In genomic region chr16:27361987-27362386, GRCh38 we compare ENCODE assay signal across 20 cellular contexts. TPM values are rescaled to one million over a fixed set of nuclear protein-coding genes. Genes with fewer than 3 reads are reported as not detected.
A peak's percentile ranks its signal among the peaks of the same experiment; 100 is the strongest.
DNase-seq lines count a peak whose midpoint lies in the region; ATAC-seq and TF ChIP-seq lines count a peak whose summit lies in the region.
"Had no signal": no experiment of that assay in that cellular context is flagged by ENCODE, and none has a peak within 500 bp of the region (broad histone marks: within the 10 kb centered on the region; RNA-seq: fewer than 3 reads in every experiment).

No MANE protein-coding gene starts in this region.

- no peak for ATAC-seq in CD4-positive, CD25-positive, alpha-beta regulatory T cell (ENCODE audit: low read depth in 2 of 2)
- ATAC-seq in HG03135 (IDR thresholded peaks at IDR 0.05; ENCODE audit: unreplicated experiment): no peak

- peak overlapping the region; percentile 81; the same call in 1 of the 2 replicates for H3K4me2 ChIP-seq in BLaER1

- peaks cover 34% of the 10 kb centered on the region for H3K36me3 Mint-ChIP-seq in CD4-positive, CD25-positive, alpha-beta regulatory T cell
- H3K36me3 Mint-ChIP-seq in activated CD4-positive, alpha-beta memory T cell treated with anti-CD3 and anti-CD28 coated beads, Interleukin-2, amount 10 ng/mL, durations not matched to agents 7 days and 5 days (ENCODE audit: low read depth): peaks cover 88% of the 10 kb centered on the region
- peaks cover 28% of the 10 kb centered on the region for H3K36me3 Mint-ChIP-seq in endothelial cell (ENCODE audit: low read depth, unreplicated experiment)

- no peak overlapping the region for H3K4me3 ChIP-seq in BLaER1
- H3K4me3 ChIP-seq in CD4-positive, CD25-positive, alpha-beta regulatory T cell (ENCODE audit: low read depth, low read length): no peak overlapping the region
- no peak overlapping the region for H3K4me3 ChIP-seq in uterus
- H3K4me3 ChIP-seq: skin epidermis, thyroid gland had no signal

- peaks cover 4 to 40% (median 10%) of the 10 kb centered on the region in 4 donors for H3K4me1 Mint-ChIP-seq in CD4-positive, CD25-positive, alpha-beta regulatory T cell
- peaks cover 32% of the 10 kb centered on the region for H3K4me1 Mint-ChIP-seq in activated CD4-positive, alpha-beta memory T cell treated with anti-CD3 and anti-CD28 coated beads, Interleukin-2, amount 10 ng/mL, durations not matched to agents 7 days and 5 days
- H3K4me1 Mint-ChIP-seq in endothelial cell (ENCODE audit: unreplicated experiment): no peaks in the 10 kb centered on the region

- CTCF ChIA-PET in activated CD4-positive, alpha-beta memory T cell treated with anti-CD3 and anti-CD28 coated beads, Interleukin-2, amount 10 ng/mL, durations not matched to agents 7 days and 5 days (lab: Charles Lee): interaction anchor here (0.6 to 1.5 kb wide), 4 partner anchors 13 to 183 kb away, joined by 3 to 6 read pairs (median 4); no protein-coding TSS in a partner anchor

- intact Hi-C loops in uterus (cut with DNase I; ENCODE audit: low total_unique reads): loop anchor here (10.0 kb wide), 1 partner anchor 127 kb away; no protein-coding TSS in a partner anchor

- TF ChIP-seq POLR2A in uterus (IDR thresholded peaks at IDR 0.05): no peak

- POLR2A ChIA-PET in activated CD4-positive, alpha-beta memory T cell treated with anti-CD3 and anti-CD28 coated beads, Interleukin-2, amount 10 ng/mL, durations not matched to agents 7 days and 5 days (lab: Charles Lee): interaction anchor here (0.7 to 1.4 kb wide), 3 partner anchors 43 to 132 kb away, joined by 3 to 4 read pairs (median 3); no protein-coding TSS in a partner anchor

- peaks cover 52% of the 10 kb centered on the region for H3K36me3 ChIP-seq in BLaER1
- peaks cover 56% of the 10 kb centered on the region for H3K36me3 ChIP-seq in CD4-positive, CD25-positive, alpha-beta regulatory T cell (ENCODE audit: control insufficient read depth, insufficient read depth, low read length)
- H3K36me3 ChIP-seq in uterus: no peaks in the 10 kb centered on the region

- H3K27me3 Mint-ChIP-seq in CD4-positive, CD25-positive, alpha-beta regulatory T cell: no peaks in the 10 kb centered on the region
- no peaks in the 10 kb centered on the region for H3K27me3 Mint-ChIP-seq in activated CD4-positive, alpha-beta memory T cell treated with anti-CD3 and anti-CD28 coated beads, Interleukin-2, amount 10 ng/mL, durations not matched to agents 7 days and 5 days
- H3K27me3 Mint-ChIP-seq in endothelial cell (ENCODE audit: unreplicated experiment): peaks cover 12% of the 10 kb centered on the region

- no peaks in the 10 kb centered on the region for H4K20me1 ChIP-seq in BLaER1

- H3K4me1 ChIP-seq in BLaER1 (peaks cover 42% of the 10 kb centered on the region), uterus (no peaks in the 10 kb centered on the region)
- peaks cover 15% of the 10 kb centered on the region for H3K4me1 ChIP-seq in CD4-positive, CD25-positive, alpha-beta regulatory T cell (ENCODE audit: control insufficient read depth, insufficient read depth, low read length, poor library complexity, severe bottlenecking)
- H3K4me1 ChIP-seq: thyroid gland had no signal

- no peak for DNase-seq in CD4-positive, CD25-positive, alpha-beta regulatory T cell
- DNase-seq in activated CD4-positive, alpha-beta memory T cell treated with anti-CD3 and anti-CD28 coated beads, Interleukin-2, amount 10 ng/mL, durations not matched to agents 7 days and 5 days: no peak
- DNase-seq in endothelial cell (ENCODE audit: low spot score): no peak
- no peak for DNase-seq in epidermal melanocyte (ENCODE audit: insufficient read length, low spot score)
- no peak for DNase-seq in uterus
- DNase-seq: cortex of kidney; glutamatergic neuron; GOT3; mammary epithelial cell; NCI-H1092 treated with DMSO at 0.1 percent for 48 hours; NCI-H2029 treated with DMSO at 0.1 percent for 48 hours; NCI-H345; SHP77 treated with DMSO at 0.1 percent for 48 hours; stimulated activated CD4-positive, alpha-beta T cell treated with anti-CD3 and anti-CD28 coated beads, Interleukin-1b, Interleukin-23, amount 100 ng/mL, for 48 hours; thyroid gland had no signal

- TF ChIP-seq CTCF in endothelial cell (IDR thresholded peaks at IDR 0.05; ENCODE audit: unreplicated experiment) (no peak), uterus (IDR thresholded peaks at IDR 0.05) (no peak)

- no peak overlapping the region for H3K9ac ChIP-seq in BLaER1

- H3K9me3 ChIP-seq in BLaER1 (no peaks in the 10 kb centered on the region; the same call in 1 of the 2 replicates), uterus (no peaks in the 10 kb centered on the region)
- peaks cover 0 to 7% of the 10 kb centered on the region in 2 experiments for H3K9me3 ChIP-seq in CD4-positive, CD25-positive, alpha-beta regulatory T cell (ENCODE audit: control insufficient read depth in 2 of 2, low read length in 2 of 2)
- H3K9me3 ChIP-seq: thyroid gland had no signal

- H3K9me3 Mint-ChIP-seq in CD4-positive, CD25-positive, alpha-beta regulatory T cell: no peaks in the 10 kb centered on the region
- H3K9me3 Mint-ChIP-seq in activated CD4-positive, alpha-beta memory T cell treated with anti-CD3 and anti-CD28 coated beads, Interleukin-2, amount 10 ng/mL, durations not matched to agents 7 days and 5 days: no peaks in the 10 kb centered on the region
- H3K9me3 Mint-ChIP-seq in endothelial cell (ENCODE audit: unreplicated experiment): no peaks in the 10 kb centered on the region

- H3K27ac Mint-ChIP-seq in CD4-positive, CD25-positive, alpha-beta regulatory T cell: peak overlapping the region in 2 of 3 donors; percentile 55 to 91
- peak overlapping the region; percentile 26 for H3K27ac Mint-ChIP-seq in activated CD4-positive, alpha-beta memory T cell treated with anti-CD3 and anti-CD28 coated beads, Interleukin-2, amount 10 ng/mL, durations not matched to agents 7 days and 5 days
- H3K27ac Mint-ChIP-seq in endothelial cell (ENCODE audit: unreplicated experiment): peak overlapping the region; percentile 65

- no peaks in the 10 kb centered on the region for H3K27me3 ChIP-seq in BLaER1
- H3K27me3 ChIP-seq in CD4-positive, CD25-positive, alpha-beta regulatory T cell (ENCODE audit: control insufficient read depth, insufficient read depth, low read length): no peaks in the 10 kb centered on the region
- H3K27me3 ChIP-seq in uterus: no peaks in the 10 kb centered on the region
- H3K27me3 ChIP-seq: thyroid gland had no signal

- H3K27ac ChIP-seq in BLaER1 (no peak overlapping the region), uterus (no peak overlapping the region)
- H3K27ac ChIP-seq in CD4-positive, CD25-positive, alpha-beta regulatory T cell (ENCODE audit: insufficient read depth, low read length, poor library complexity, severe bottlenecking): no peak overlapping the region
- H3K27ac ChIP-seq: thyroid gland, VCaP had no signal

- peak overlapping the region in 1 of 4 donors; percentile 34 for H3K4me3 Mint-ChIP-seq in CD4-positive, CD25-positive, alpha-beta regulatory T cell
- no peak overlapping the region for H3K4me3 Mint-ChIP-seq in activated CD4-positive, alpha-beta memory T cell treated with anti-CD3 and anti-CD28 coated beads, Interleukin-2, amount 10 ng/mL, durations not matched to agents 7 days and 5 days
- H3K4me3 Mint-ChIP-seq in endothelial cell (ENCODE audit: unreplicated experiment): peak overlapping the region; percentile 79

RNA-seq across cellular contexts. Expression of gene IL21R, which starts 40.0 kb away (rescaled TPM):
- total RNA-seq in CD4-positive, CD25-positive, alpha-beta regulatory T cell: 63.1 TPM
- 10 to 100 TPM; 34.3 to 50.7 (median 37.3) TPM for polyA plus RNA-seq in CD4-positive, CD25-positive, alpha-beta regulatory T cell
- total RNA-seq in activated CD4-positive, alpha-beta memory T cell treated with anti-CD3 and anti-CD28 coated beads, Interleukin-2, amount 10 ng/mL, durations not matched to agents 7 days and 5 days: 10 to 100 TPM; 29.2 to 29.5 TPM
- total RNA-seq in endothelial cell (ENCODE audit: unreplicated experiment): not detected
- under 1 TPM in 2 of 4 donors, not detected in 2; 0.21 to 0.46 TPM for total RNA-seq in uterus
- total RNA-seq: bronchial epithelial cell had no signal

RNA-seq across cellular contexts. Expression of gene IL4R, which starts 48.2 kb away (rescaled TPM):
- 160 TPM for total RNA-seq in CD4-positive, CD25-positive, alpha-beta regulatory T cell
- polyA plus RNA-seq in CD4-positive, CD25-positive, alpha-beta regulatory T cell: 10 to 100 TPM; 21.2 to 32.4 (median 25.8) TPM
- total RNA-seq in activated CD4-positive, alpha-beta memory T cell treated with anti-CD3 and anti-CD28 coated beads, Interleukin-2, amount 10 ng/mL, durations not matched to agents 7 days and 5 days: 100 to 1,000 TPM; 257 to 268 TPM
- total RNA-seq in endothelial cell (ENCODE audit: unreplicated experiment) (45.7 TPM), uterus (100 to 1,000 TPM in 1 of 4 donors, 10 to 100 TPM in 2, 1 to 10 TPM in 1; 9.4 to 137 (median 45.4) TPM)

Comparison
In these comparisons a context has a peak if more than half of its experiments do, and no peak if none do; other contexts are left out.
1. RNA of gene IL21R, which starts 40.0 kb away (total RNA-seq): 63.1 TPM in CD4-positive, CD25-positive, alpha-beta regulatory T cell (single experiment) and 29.2 to 29.5 TPM in activated CD4-positive, alpha-beta memory T cell treated with anti-CD3 and anti-CD28 coated beads, Interleukin-2, amount 10 ng/mL, durations not matched to agents 7 days and 5 days; 0.21 to 0.46 TPM in uterus and not detected in endothelial cell (single experiment); every median in the first group is over 10 times any median in the second.
2. Peak in every context shown above with its lines, with median percentiles within 50 percentile points of each other: H3K27ac Mint-ChIP-seq.